ENCODE assay signal across 12 cellular contexts in the genomic region with DNA sequence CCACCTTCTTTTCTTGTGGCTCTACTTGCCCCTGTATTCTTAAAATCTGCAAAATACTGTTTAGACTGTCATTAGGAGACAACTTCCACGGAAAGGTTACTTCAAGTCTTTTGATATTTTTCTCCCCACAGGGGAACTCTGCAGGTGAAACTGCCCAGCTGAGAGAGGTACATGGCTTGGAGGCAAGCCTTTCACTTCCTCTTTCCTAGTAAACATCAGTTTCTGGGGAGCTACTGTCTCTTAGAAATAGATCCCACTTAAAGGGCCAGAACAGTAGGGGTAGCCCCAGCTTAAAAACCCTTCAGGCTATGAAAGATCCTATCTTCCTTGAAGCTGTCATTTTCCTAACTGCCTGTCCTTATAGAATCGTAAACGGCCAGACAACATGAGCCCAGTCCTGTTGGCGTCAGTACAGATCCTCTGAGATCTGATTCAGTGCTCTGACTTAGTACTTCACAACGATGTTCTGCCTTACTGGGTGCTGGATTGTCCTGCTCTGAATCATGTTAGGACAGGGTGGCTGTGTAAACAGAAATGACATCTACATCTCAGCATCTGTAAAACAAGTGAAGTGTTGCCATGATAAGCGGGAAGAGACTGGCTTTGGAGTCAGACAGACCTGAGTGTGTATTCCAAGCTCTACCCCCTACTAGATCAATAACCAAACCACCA.
DNase-seq lines count a peak whose midpoint lies in the region; ATAC-seq lines count a peak whose summit lies in the region.
"Had no signal": no experiment of that assay in that cellular context is flagged by ENCODE, and none has a peak within 500 bp of the region (broad histone marks: within the 10 kb centered on the region; RNA-seq: fewer than 3 reads in every experiment).

No MANE protein-coding gene starts in this region.

- no peak overlapping the region for H3K4me3 ChIP-seq in mesendoderm (ENCODE audit: low read length)
- H3K4me3 ChIP-seq: lung had no signal

- H2BK5ac ChIP-seq in mesendoderm (ENCODE audit: low read length), result no peak overlapping the region

- H3K23ac ChIP-seq in mesendoderm (ENCODE audit: low read length), result no peak overlapping the region

- H3K79me2 ChIP-seq in mesendoderm (ENCODE audit: control insufficient read depth, insufficient read depth, low read length), result no peaks in the 10 kb centered on the region

- H3K27me3 ChIP-seq in mesendoderm (ENCODE audit: insufficient read depth, low read length, poor library complexity), result no peaks in the 10 kb centered on the region

- no peak overlapping the region for H3K27ac ChIP-seq in mesendoderm (ENCODE audit: low read depth, low read length)
- H3K27ac ChIP-seq: epithelial cell of prostate had no signal

- DNase-seq in mesendoderm (peak; percentile 10), NCI-H774 (lab: John Stamatoyannopoulos, UW) (no peak)
- no peak for DNase-seq in stimulated activated naive CD8-positive, alpha-beta T cell treated with anti-CD3 and anti-CD28 coated beads, Interleukin-15, amount 100 ng/mL, for 72 hours
- no peak for DNase-seq in activated CD4-positive, alpha-beta T cell treated with anti-CD3 and anti-CD28 coated beads, Interleukin-2, amount 10 ng/mL, durations not matched to agents 24 days and 14 days
- no peak for DNase-seq in activated CD8-positive, alpha-beta T cell treated with anti-CD3 and anti-CD28 coated beads, Interleukin-2, amount 10 ng/mL, durations not matched to agents 7 days and 5 days
- DNase-seq: activated effector memory CD4-positive, alpha-beta T cell treated with Interleukin-2 at 50 U/mL for 16 hours had no signal

- no peaks in the 10 kb centered on the region for H3K4me1 ChIP-seq in mesendoderm (ENCODE audit: control insufficient read depth, low read depth, low read length)

- peaks cover 3 to 4% of the 10 kb centered on the region in 2 donors for H3K9me3 Mint-ChIP-seq in stimulated activated naive CD8-positive, alpha-beta T cell treated with anti-CD3 and anti-CD28 coated beads, Interleukin-15, amount 100 ng/mL, for 72 hours
- H3K9me3 Mint-ChIP-seq in activated CD4-positive, alpha-beta T cell treated with anti-CD3 and anti-CD28 coated beads, Interleukin-2, amount 10 ng/mL, durations not matched to agents 24 days and 14 days, result no peaks in the 10 kb centered on the region
- no peaks in the 10 kb centered on the region for H3K9me3 Mint-ChIP-seq in activated CD8-positive, alpha-beta T cell treated with anti-CD3 and anti-CD28 coated beads, Interleukin-2, amount 10 ng/mL, durations not matched to agents 7 days and 5 days (ENCODE audit: insufficient read depth)
- H3K9me3 Mint-ChIP-seq: type B pancreatic cell had no signal

- POLR2A ChIA-PET in activated CD8-positive, alpha-beta T cell treated with anti-CD3 and anti-CD28 coated beads, Interleukin-2, amount 10 ng/mL, durations not matched to agents 7 days and 5 days (lab: Charles Lee), result no interaction called here

- no peak overlapping the region for H3K4ac ChIP-seq in mesendoderm (ENCODE audit: low read depth, low read length)

- no peaks in the 10 kb centered on the region for H3K36me3 Mint-ChIP-seq in activated CD4-positive, alpha-beta T cell treated with anti-CD3 and anti-CD28 coated beads, Interleukin-2, amount 10 ng/mL, durations not matched to agents 24 days and 14 days (ENCODE audit: low read depth)
- H3K36me3 Mint-ChIP-seq in activated CD8-positive, alpha-beta T cell treated with anti-CD3 and anti-CD28 coated beads, Interleukin-2, amount 10 ng/mL, durations not matched to agents 7 days and 5 days (ENCODE audit: low read depth), result no peaks in the 10 kb centered on the region
- H3K36me3 Mint-ChIP-seq: type B pancreatic cell had no signal

- no CpG with 5 or more reads among the region's 6 CpGs for WGBS in mesendoderm (ENCODE audit: extremely low coverage, insufficient coverage, low lambda C conversion rate)

- peak; percentile 96 for ATAC-seq in GM18870 (IDR thresholded peaks at IDR 0.05; ENCODE audit: unreplicated experiment)
- ATAC-seq in HG02571 (IDR thresholded peaks at IDR 0.05; ENCODE audit: unreplicated experiment), result peak; percentile 93
- peak; percentile 89 for ATAC-seq in HG03521 (IDR thresholded peaks at IDR 0.05; ENCODE audit: unreplicated experiment)
- ATAC-seq in stimulated activated naive CD8-positive, alpha-beta T cell treated with anti-CD3 and anti-CD28 coated beads, Interleukin-15, amount 100 ng/mL, for 72 hours, result no peak
- ATAC-seq in activated CD8-positive, alpha-beta T cell treated with anti-CD3 and anti-CD28 coated beads, Interleukin-2, amount 10 ng/mL, durations not matched to agents 7 days and 5 days, result no peak

- no peak overlapping the region for H4K8ac ChIP-seq in mesendoderm (ENCODE audit: low read depth, low read length)

- no peak overlapping the region for H2BK15ac ChIP-seq in mesendoderm (replicated peaks; ENCODE audit: low read depth)

- CTCF ChIA-PET in activated CD8-positive, alpha-beta T cell treated with anti-CD3 and anti-CD28 coated beads, Interleukin-2, amount 10 ng/mL, durations not matched to agents 7 days and 5 days (lab: Charles Lee), result no interaction called here

- H3K27ac Mint-ChIP-seq in stimulated activated naive CD8-positive, alpha-beta T cell treated with anti-CD3 and anti-CD28 coated beads, Interleukin-15, amount 100 ng/mL, for 72 hours, result no peak overlapping the region
- H3K27ac Mint-ChIP-seq in activated CD4-positive, alpha-beta T cell treated with anti-CD3 and anti-CD28 coated beads, Interleukin-2, amount 10 ng/mL, durations not matched to agents 24 days and 14 days, result no peak overlapping the region
- H3K27ac Mint-ChIP-seq in activated CD8-positive, alpha-beta T cell treated with anti-CD3 and anti-CD28 coated beads, Interleukin-2, amount 10 ng/mL, durations not matched to agents 7 days and 5 days, result no peak overlapping the region
- H3K27ac Mint-ChIP-seq: type B pancreatic cell had no signal

- no peak overlapping the region for H4K5ac ChIP-seq in mesendoderm (ENCODE audit: low read length)

- H3K79me1 ChIP-seq in mesendoderm (ENCODE audit: low read length), result no peaks in the 10 kb centered on the region

- H2BK120ac ChIP-seq in mesendoderm (ENCODE audit: low read depth, low read length), result no peak overlapping the region

- H3K4me2 ChIP-seq in mesendoderm (ENCODE audit: low read length), result no peak overlapping the region

- no peak overlapping the region for H3K56ac ChIP-seq in mesendoderm (ENCODE audit: low read length)

- no peak overlapping the region for H3K18ac ChIP-seq in mesendoderm (ENCODE audit: low read length)

- intact Hi-C loops in activated CD4-positive, alpha-beta T cell treated with anti-CD3 and anti-CD28 coated beads, Interleukin-2, amount 10 ng/mL, durations not matched to agents 24 days and 14 days (cut with micrococcal nuclease), result no loop called here

- no peak overlapping the region for H3K9ac ChIP-seq in mesendoderm (ENCODE audit: low read length)

- H2AK5ac ChIP-seq in mesendoderm (ENCODE audit: low read length), result no peak overlapping the region

- no peaks in the 10 kb centered on the region for H3K36me3 ChIP-seq in mesendoderm (ENCODE audit: control insufficient read depth, insufficient read depth, low read length)

- H3K27me3 Mint-ChIP-seq in stimulated activated naive CD8-positive, alpha-beta T cell treated with anti-CD3 and anti-CD28 coated beads, Interleukin-15, amount 100 ng/mL, for 72 hours, result no peaks in the 10 kb centered on the region
- H3K27me3 Mint-ChIP-seq in activated CD4-positive, alpha-beta T cell treated with anti-CD3 and anti-CD28 coated beads, Interleukin-2, amount 10 ng/mL, durations not matched to agents 24 days and 14 days, result no peaks in the 10 kb centered on the region
- H3K27me3 Mint-ChIP-seq in activated CD8-positive, alpha-beta T cell treated with anti-CD3 and anti-CD28 coated beads, Interleukin-2, amount 10 ng/mL, durations not matched to agents 7 days and 5 days (ENCODE audit: low read depth), result no peaks in the 10 kb centered on the region
- H3K27me3 Mint-ChIP-seq: type B pancreatic cell had no signal

- H3K4me3 Mint-ChIP-seq in stimulated activated naive CD8-positive, alpha-beta T cell treated with anti-CD3 and anti-CD28 coated beads, Interleukin-15, amount 100 ng/mL, for 72 hours, result no peak overlapping the region
- no peak overlapping the region for H3K4me3 Mint-ChIP-seq in activated CD4-positive, alpha-beta T cell treated with anti-CD3 and anti-CD28 coated beads, Interleukin-2, amount 10 ng/mL, durations not matched to agents 24 days and 14 days
- no peak overlapping the region for H3K4me3 Mint-ChIP-seq in activated CD8-positive, alpha-beta T cell treated with anti-CD3 and anti-CD28 coated beads, Interleukin-2, amount 10 ng/mL, durations not matched to agents 7 days and 5 days
- H3K4me3 Mint-ChIP-seq: type B pancreatic cell had no signal

- no peaks in the 10 kb centered on the region for H3K4me1 Mint-ChIP-seq in stimulated activated naive CD8-positive, alpha-beta T cell treated with anti-CD3 and anti-CD28 coated beads, Interleukin-15, amount 100 ng/mL, for 72 hours
- H3K4me1 Mint-ChIP-seq in activated CD4-positive, alpha-beta T cell treated with anti-CD3 and anti-CD28 coated beads, Interleukin-2, amount 10 ng/mL, durations not matched to agents 24 days and 14 days, result no peaks in the 10 kb centered on the region
- H3K4me1 Mint-ChIP-seq in activated CD8-positive, alpha-beta T cell treated with anti-CD3 and anti-CD28 coated beads, Interleukin-2, amount 10 ng/mL, durations not matched to agents 7 days and 5 days (ENCODE audit: low read depth), result no peaks in the 10 kb centered on the region

Comparison
In these comparisons a context has a peak if more than half of its experiments do, and no peak if none do; other contexts are left out.
1. ATAC-seq: peak in GM18870 (single experiment), HG02571 (single experiment) and HG03521 (single experiment); none in stimulated activated naive CD8-positive, alpha-beta T cell treated with anti-CD3 and anti-CD28 coated beads, Interleukin-15, amount 100 ng/mL, for 72 hours (single experiment) and activated CD8-positive, alpha-beta T cell treated with anti-CD3 and anti-CD28 coated beads, Interleukin-2, amount 10 ng/mL, durations not matched to agents 7 days and 5 days (single experiment).